In genomic region chr17:67879662-67880061, GRCh38 we compare ENCODE assay signal across 19 cellular contexts. TPM values are rescaled to one million over a fixed set of nuclear protein-coding genes. Genes with fewer than 3 reads are reported as not detected.
DNase-seq lines count a peak whose midpoint lies in the region; ATAC-seq, FAIRE-seq and TF ChIP-seq lines count a peak whose summit lies in the region.
"Had no signal": no experiment of that assay in that cellular context is flagged by ENCODE, and none has a peak within 500 bp of the region (broad histone marks: within the 10 kb centered on the region; RNA-seq: fewer than 3 reads in every experiment).

No MANE protein-coding gene starts in this region.

- H3K4me1 ChIP-seq in right cardiac atrium (ENCODE audit: control insufficient read depth, insufficient read depth, low read length) = no peaks in the 10 kb centered on the region
- H3K4me1 ChIP-seq in HEK293 (ENCODE audit: control insufficient read depth, insufficient read depth, low read length) = peaks cover 13% of the 10 kb centered on the region
- H3K4me1 ChIP-seq in K562 (replicated peaks in 1 of 2; ENCODE audit: control insufficient read depth in 2 of 2, insufficient read depth in 2 of 2, low read length in 2 of 2) = no peaks in the 10 kb centered on the region; a peak in 1 of 5 replicates
- no peaks in the 10 kb centered on the region for H3K4me1 ChIP-seq in mesendoderm (ENCODE audit: control insufficient read depth, low read depth, low read length)
- H3K4me1 ChIP-seq: Caco-2 had no signal

- H3K56ac ChIP-seq in mesendoderm (ENCODE audit: low read length) = no peak overlapping the region

- ATAC-seq in right cardiac atrium (peak; percentile 11 to 33), Right ventricle myocardium superior (ENCODE audit: poor library complexity) (no peak), K562 (peak; percentile 77), GM21619 (IDR thresholded peaks at IDR 0.05; ENCODE audit: unreplicated experiment) (no peak)

- H2AFZ ChIP-seq in K562 (ENCODE audit: low read depth, low read length) = no peak overlapping the region
- H2AFZ ChIP-seq: PC-9 had no signal

- no peak overlapping the region for H3K23ac ChIP-seq in mesendoderm (ENCODE audit: low read length)

- no peak overlapping the region for H3K18ac ChIP-seq in mesendoderm (ENCODE audit: low read length)

- no peak overlapping the region for H2BK120ac ChIP-seq in mesendoderm (ENCODE audit: low read depth, low read length)

- DNase-seq in right cardiac atrium = no peak
- DNase-seq in Right ventricle myocardium superior = no peak
- peak in 1 of 4 experiments; percentile 43 for DNase-seq in K562 (ENCODE audit: extremely low read depth in 1 of 4, low spot score in 3 of 4)
- DNase-seq in mesendoderm = peak; percentile 44
- no peak for DNase-seq in SIG-M5 treated with dmso at 0.1 percent for 504 hours (lab: John Stamatoyannopoulos, UW; ENCODE audit: unreplicated experiment)
- no peak for DNase-seq in NCI-H1694 (lab: John Stamatoyannopoulos, UW)
- DNase-seq: Caco-2, DMS53, HCEC 1CT, MV-4-11, NCI-H1436, NCI-H2081 treated with DMSO at 0.1 percent for 48 hours, NCI-H446 treated with DMSO at 0.1 percent for 48 hours, NCI-H774, PC-9, SW 1271 had no signal

- no peak overlapping the region for H4K5ac ChIP-seq in mesendoderm (ENCODE audit: low read length)

- peaks cover 7% of the 10 kb centered on the region for H3K79me1 ChIP-seq in mesendoderm (ENCODE audit: low read length)

- H2BK15ac ChIP-seq in mesendoderm (replicated peaks; ENCODE audit: low read depth) = no peak overlapping the region

- peak; percentile 61 for FAIRE-seq in K562 (lab: Jason Lieb, UNC)

- CTCF ChIA-PET in HEK293 (lab: Yijun Ruan, JAX) (no interaction called here), K562 (lab: Yijun Ruan, JAX; ENCODE audit: low intra/inter-chr PET ratio) (no interaction called here)

- no peak overlapping the region for H2AK5ac ChIP-seq in mesendoderm (ENCODE audit: low read length)

- H4K20me1 ChIP-seq in K562 (replicated peaks; ENCODE audit: control insufficient read depth, insufficient read depth, low read length) = no peaks in the 10 kb centered on the region

- no peak overlapping the region for H4K8ac ChIP-seq in mesendoderm (ENCODE audit: low read depth, low read length)

- 72% methylated on average over 5 of the region's 5 CpGs for WGBS in right cardiac atrium
- 44% methylated on average over 5 of the region's 5 CpGs for WGBS in K562 (ENCODE audit: insufficient coverage, low coverage, missing lambda C conversion rate)
- no CpG with 5 or more reads among the region's 5 CpGs for WGBS in mesendoderm (ENCODE audit: extremely low coverage, insufficient coverage, low lambda C conversion rate)

- TF ChIP-seq CTCF in HEK293 (tag by site-specific recombination; IDR thresholded peaks at IDR 0.05) (no peak), K562 (IDR thresholded peaks at IDR 0.05 in 2 of 3, conservative IDR thresholded peaks at IDR 0.05 in 1 of 3; ENCODE audit: insufficient read depth in 2 of 3, low read depth in 1 of 3, low read length in 3 of 3) (no peak)

- H3K9me1 ChIP-seq in K562 (ENCODE audit: control insufficient read depth, insufficient read depth, low read length) = no peaks in the 10 kb centered on the region

- intact Hi-C loops in right cardiac atrium (cut with DNase I) = no loop called here
- intact Hi-C loops in Right ventricle myocardium superior (cut with DNase I) = no loop called here
- intact Hi-C loops in K562 (cut with micrococcal nuclease) = no loop called here

- H3K79me2 ChIP-seq in K562 (ENCODE audit: control insufficient read depth, insufficient read depth, low read length) (0 out of 3 replicates have a peak, but pooled peaks cover 7% of the 10 kb centered on the region), mesendoderm (ENCODE audit: control insufficient read depth, insufficient read depth, low read length) (peaks cover 3% of the 10 kb centered on the region)

- H3K4me2 ChIP-seq in K562 (ENCODE audit: insufficient read depth, low read length) = no peak overlapping the region
- H3K4me2 ChIP-seq in mesendoderm (ENCODE audit: low read length) = no peak overlapping the region
- H3K4me2 ChIP-seq: PC-9 had no signal

- H3K4me3 ChIP-seq in right cardiac atrium (ENCODE audit: low read length) (no peak overlapping the region), HEK293 (ENCODE audit: low read depth, low read length) (no peak overlapping the region), K562 (no peak overlapping the region), mesendoderm (ENCODE audit: low read length) (no peak overlapping the region)
- H3K4me3 ChIP-seq: PC-9 had no signal

- H2BK5ac ChIP-seq in mesendoderm (ENCODE audit: low read length) = no peak overlapping the region

- H3K36me3 ChIP-seq in HEK293 (ENCODE audit: control insufficient read depth in 2 of 2, insufficient read depth in 1 of 2, low read length in 2 of 2) = peaks cover 34 to 37% of the 10 kb centered on the region in 2 experiments
- peaks cover 31% of the 10 kb centered on the region; the same call in 2 of the 3 replicates for H3K36me3 ChIP-seq in K562 (ENCODE audit: control insufficient read depth, insufficient read depth, low read length)
- no peaks in the 10 kb centered on the region for H3K36me3 ChIP-seq in mesendoderm (ENCODE audit: control insufficient read depth, insufficient read depth, low read length)

- POLR2A ChIA-PET in HEK293 (lab: Yijun Ruan, JAX) (no interaction called here), K562 (lab: Yijun Ruan, JAX) (no interaction called here)

- H3K9ac ChIP-seq in K562 (ENCODE audit: insufficient read depth in 1 of 2, low read depth in 2 of 2, low read length in 2 of 2) (no peak overlapping the region), mesendoderm (ENCODE audit: low read length) (no peak overlapping the region)

- H3K27me3 ChIP-seq in right cardiac atrium (ENCODE audit: control insufficient read depth, insufficient read depth) (no peaks in the 10 kb centered on the region), K562 (ENCODE audit: control insufficient read depth in 2 of 2, insufficient read depth in 2 of 2, low read length in 2 of 2) (no peaks in the 10 kb centered on the region), mesendoderm (ENCODE audit: insufficient read depth, low read length, poor library complexity) (no peaks in the 10 kb centered on the region)

- no peak overlapping the region for H3K4ac ChIP-seq in mesendoderm (ENCODE audit: low read depth, low read length)

- BruUV-seq in K562 (replicated peaks; lab: Mats Ljungman, UMichigan) = no TSS peak

- TF ChIP-seq EP300 in K562 (IDR thresholded peaks at IDR 0.05; ENCODE audit: low read length) = no peak

- H3K27ac ChIP-seq in right cardiac atrium (ENCODE audit: low read length) (no peak overlapping the region), HEK293 (ENCODE audit: extremely low read depth, low read depth, low read length) (no peak overlapping the region), K562 (ENCODE audit: extremely low read depth, low read depth, low read length) (no peak overlapping the region), mesendoderm (ENCODE audit: low read depth, low read length) (no peak overlapping the region)
- H3K27ac ChIP-seq: C4-2B, PC-9 had no signal

- no peak for TF ChIP-seq RAD21 in K562 (CRISPR knock-in tag; conservative IDR thresholded peaks at IDR 0.05 in 1 of 2, IDR thresholded peaks at IDR 0.05 in 1 of 2)

- in situ Hi-C loops in K562 (cut with MboI) = no loop called here

- no peak for TF ChIP-seq POLR2A in K562 (conservative IDR thresholded peaks at IDR 0.05)

- H3K9me3 ChIP-seq in right cardiac atrium (ENCODE audit: control insufficient read depth, low read length) (no peaks in the 10 kb centered on the region), HEK293 (ENCODE audit: control insufficient read depth, insufficient read depth, low read depth, low read length) (no peaks in the 10 kb centered on the region), K562 (replicated peaks; ENCODE audit: control insufficient read depth, insufficient read depth, low read depth, low read length) (no peaks in the 10 kb centered on the region)
- H3K9me3 ChIP-seq: Caco-2 had no signal

TF ChIP-seq in HEK293, 187 proteins besides CTCF, POLR2A, EP300 and RAD21:
- TF ChIP-seq GLI2 (tag by site-specific recombination; IDR thresholded peaks at IDR 0.05; ENCODE audit: borderline replicate concordance, low read depth) (no peak), MZF1 (tag by site-specific recombination; IDR thresholded peaks at IDR 0.05; ENCODE audit: borderline replicate concordance) (peak; percentile 74; the same call in 1 of the 2 replicates), SETDB1 (IDR thresholded peaks at IDR 0.05; ENCODE audit: insufficient read length, low read length) (peak; percentile 9)

TF ChIP-seq in K562, 482 proteins besides CTCF, POLR2A, EP300 and RAD21 (continues in another document):
- TF ChIP-seq CHCHD3 (CRISPR knock-in tag; IDR thresholded peaks at IDR 0.05) (no peak), THRAP3 (IDR thresholded peaks at IDR 0.05; ENCODE audit: borderline replicate concordance) (no peak)

RNA-seq across cellular contexts. Expression of gene BPTF, which starts 54.4 kb away (rescaled TPM):
- total RNA-seq in right cardiac atrium (100 to 1,000 TPM in 2 of 4 donors, 10 to 100 TPM in 2; 94.4 to 106 (median 98.0) TPM), Right ventricle myocardium superior (68.7 TPM), K562 (2014; rRNA removed) (21.8 and 26.7 TPM in 2 replicates), K562 (2014; rRNA removed; fragmentation: Illumina TruSeq; extraction: Trizol) (37.8 TPM in 2 replicates), K562 (2015; rRNA removed; fragmentation: Illumina TruSeq; extraction: Trizol) (41.6 and 43.7 TPM in 2 replicates), K562 (2021) (42.1 and 52.1 TPM in 2 replicates)
- polyA plus RNA-seq in right cardiac atrium (19.5 TPM), K562 (2011; rRNA removed) (26.9 and 34.7 TPM in 2 replicates), K562 (2014; fragmentation: Illumina TruSeq; extraction: Trizol) (39.4 and 45.7 TPM in 2 replicates), K562 (2014; fragmentation: Nextera tagmentation; extraction: Ambion mirVana) (10 to 100 TPM; 12.5 to 25.3 TPM), K562 (2014; rRNA removed) (16.6 and 20.5 TPM in 2 replicates)
- 100 and 315 TPM in 2 replicates for total RNA-seq in K562 (2011; cell fraction: chromatin; rRNA removed; ENCODE audit: low replicate concordance)
- total RNA-seq in K562 (2011; cell fraction: nucleolus; rRNA removed) = 41.5 and 54.1 TPM in 2 replicates
- 81.4 and 104 TPM in 2 replicates for total RNA-seq in K562 (2011; cell fraction: nucleoplasm; rRNA removed)
- polyA plus RNA-seq in K562 (2011; cell fraction: cytosol; rRNA removed) = 20.2 and 24.6 TPM in 2 replicates
- polyA plus RNA-seq in K562 (2011; cell fraction: nucleus; rRNA removed) = 46.2 and 52.3 TPM in 2 replicates
- 35.9 and 38.8 TPM in 2 replicates for polyA plus RNA-seq in K562 (2012)
- polyA minus RNA-seq in K562 (2011; rRNA and poly(A)+ RNA removed) = 112 and 118 TPM in 2 replicates
- polyA minus RNA-seq in K562 (2011; cell fraction: cytosol; rRNA and poly(A)+ RNA removed) = 36.4 and 37.0 TPM in 2 replicates
- polyA minus RNA-seq in K562 (2011; cell fraction: nucleus; rRNA and poly(A)+ RNA removed) = 30.4 and 53.4 TPM in 2 replicates
- 94.5 TPM for polyA plus RNA-seq in mesendoderm (2013, experiment 1 of 2)
- polyA plus RNA-seq in mesendoderm (2013, experiment 2 of 2) = 93.8 TPM

Comparison
In these comparisons a context has a peak if more than half of its experiments do, and no peak if none do; other contexts are left out.
1. ATAC-seq: peak in right cardiac atrium (2 of 2) and K562 (single experiment); none in Right ventricle myocardium superior (single experiment) and GM21619 (single experiment).